Comparison of ENCODE assay signal across 21 cellular contexts in the genomic region with DNA sequence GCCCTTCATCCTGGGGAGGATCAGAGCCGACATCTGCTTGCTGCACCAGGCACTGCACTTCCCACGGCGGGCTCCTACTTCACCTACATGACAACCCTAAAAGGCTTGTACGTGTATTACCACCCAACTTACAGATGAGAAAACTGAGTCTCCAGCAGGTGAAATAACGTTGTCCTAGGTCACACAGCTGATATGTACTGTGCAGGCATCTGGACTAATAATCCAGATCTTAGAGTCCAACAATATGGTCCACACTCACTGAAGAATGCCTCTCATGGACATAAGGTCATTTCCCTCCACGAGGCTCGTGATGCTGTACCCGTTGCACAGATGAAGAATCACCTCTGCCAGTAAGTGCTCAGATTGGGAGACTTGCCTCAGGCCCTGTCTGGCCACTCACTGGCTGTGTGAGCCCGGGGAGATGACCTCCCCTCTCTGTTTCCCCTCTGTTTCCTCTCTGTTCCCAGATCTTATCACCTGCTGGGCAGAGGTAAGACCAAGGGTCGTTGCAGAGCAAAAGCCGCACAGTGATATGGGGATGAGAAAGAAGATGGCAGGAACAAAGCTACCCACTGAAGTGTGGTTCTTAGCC. TPM values are rescaled to one million over a fixed set of nuclear protein-coding genes. Genes with fewer than 3 reads are reported as not detected.
A peak's percentile ranks its signal among the peaks of the same experiment; 100 is the strongest.
DNase-seq lines count a peak whose midpoint lies in the region; ATAC-seq, FAIRE-seq and TF ChIP-seq lines count a peak whose summit lies in the region.
"Had no signal": no experiment of that assay in that cellular context is flagged by ENCODE, and none has a peak within 500 bp of the region (broad histone marks: within the 10 kb centered on the region; RNA-seq: fewer than 3 reads in every experiment).

No MANE protein-coding gene starts in this region.

- intact Hi-C loops in heart left ventricle (cut with DNase I) = no loop called here
- intact Hi-C loops in Right ventricle myocardium superior (cut with DNase I) = no loop called here
- intact Hi-C loops in kidney (cut with DNase I) = no loop called here

- no peaks in the 10 kb centered on the region for H4K20me1 ChIP-seq in MM.1S (ENCODE audit: insufficient read depth, low read length)

- H3K4me3 ChIP-seq in heart left ventricle (no peak overlapping the region), RWPE2 (ENCODE audit: severe bottlenecking) (no peak overlapping the region), kidney (ENCODE audit: low read length in 2 of 2) (no peak overlapping the region), thoracic aorta (no peak overlapping the region), MM.1S (ENCODE audit: low read length) (no peak overlapping the region)
- H3K4me3 ChIP-seq: A549, GM12878 had no signal

- no peaks in the 10 kb centered on the region for H3K79me2 ChIP-seq in MM.1S (ENCODE audit: low read length)

- H3K9ac ChIP-seq in kidney (ENCODE audit: low read length in 2 of 2) = no peak overlapping the region
- no peak overlapping the region for H3K9ac ChIP-seq in MM.1S (ENCODE audit: low read length)

- H3K9me3 Mint-ChIP-seq in immature natural killer cell = no peaks in the 10 kb centered on the region

- H3K27ac Mint-ChIP-seq in immature natural killer cell = no peak overlapping the region

- no peaks in the 10 kb centered on the region for H3F3A ChIP-seq in MM.1S (ENCODE audit: insufficient read depth, low read length)

- 83 to 91% (median 84%) methylated on average over 11 of the region's 11 CpGs for WGBS in heart left ventricle, 4 donors

- peaks cover 0 to 5% (median 4%) of the 10 kb centered on the region in 3 donors for H3K27me3 Mint-ChIP-seq in immature natural killer cell (ENCODE audit: low read depth in 3 of 3)

- FAIRE-seq in kidney (lab: Jason Lieb, UNC) = no peak
- FAIRE-seq: A549, GM12878, GM18507 had no signal

- H3K27ac ChIP-seq in heart left ventricle = peak overlapping the region in 7 of 12 donors; percentile 23 to 81 (median 77)
- no peak overlapping the region for H3K27ac ChIP-seq in RWPE2 (ENCODE audit: poor library complexity, severe bottlenecking)
- no peak overlapping the region for H3K27ac ChIP-seq in kidney (ENCODE audit: low read depth in 2 of 2, low read length in 2 of 2)
- H3K27ac ChIP-seq in thoracic aorta = peak overlapping the region; percentile 55 to 76
- no peak overlapping the region for H3K27ac ChIP-seq in MM.1S (ENCODE audit: low read length)
- H3K27ac ChIP-seq: C4-2B had no signal

- no peaks in the 10 kb centered on the region for H3K27me3 ChIP-seq in heart left ventricle
- H3K27me3 ChIP-seq in RWPE2 (ENCODE audit: insufficient read depth, poor library complexity, severe bottlenecking) = no peaks in the 10 kb centered on the region
- no peaks in the 10 kb centered on the region for H3K27me3 ChIP-seq in thoracic aorta (replicated peaks; ENCODE audit: insufficient read depth)
- H3K27me3 ChIP-seq in MM.1S (replicated peaks; ENCODE audit: insufficient read depth, low read length) = no peaks in the 10 kb centered on the region

- H3K36me3 ChIP-seq in heart left ventricle (peaks cover 2 to 83% (median 76%) of the 10 kb centered on the region in 9 donors), RWPE2 (ENCODE audit: low read depth) (peaks cover 6% of the 10 kb centered on the region), kidney (ENCODE audit: control insufficient read depth in 1 of 2, insufficient read depth in 2 of 2, low read length in 2 of 2) (peaks cover 0 to 2% of the 10 kb centered on the region in 2 donors), thoracic aorta (peaks cover 53% of the 10 kb centered on the region), MM.1S (replicated peaks; ENCODE audit: insufficient read depth, low read length) (no peaks in the 10 kb centered on the region)

- peak in 1 of 5 donors; percentile 23 for DNase-seq in heart left ventricle
- no peak for DNase-seq in Right ventricle myocardium superior
- DNase-seq in RWPE2 (ENCODE audit: low spot score) = peak; percentile 65
- peak; percentile 27 for DNase-seq in kidney
- DNase-seq in thoracic aorta (ENCODE audit: low spot score) = no peak
- DNase-seq in MM.1S = no peak
- no peak for DNase-seq in immature natural killer cell
- DNase-seq: COR-L47, DMS79, KBM-7, NCI-H1048, NCI-H146, NCI-H2081 treated with DMSO at 0.1 percent for 48 hours, NCI-H345, NCI-H69, SHP77 treated with DMSO at 0.1 percent for 48 hours had no signal

- no peak for ATAC-seq in heart left ventricle
- ATAC-seq in Right ventricle myocardium superior (ENCODE audit: poor library complexity) = no peak
- no peak for ATAC-seq in RWPE2 (ENCODE audit: low read depth)
- no peak for ATAC-seq in thoracic aorta (ENCODE audit: insufficient number of reproducible peaks, low FRiP score, low read depth)
- ATAC-seq in HG03565 (IDR thresholded peaks at IDR 0.05; ENCODE audit: unreplicated experiment) = no peak
- ATAC-seq: A549, GM12878 had no signal

- no peaks in the 10 kb centered on the region for H3K9me3 ChIP-seq in heart left ventricle
- no peaks in the 10 kb centered on the region for H3K9me3 ChIP-seq in RWPE2 (ENCODE audit: severe bottlenecking)
- H3K9me3 ChIP-seq in kidney (ENCODE audit: control insufficient read depth in 1 of 2, low read length in 2 of 2) = no peaks in the 10 kb centered on the region
- H3K9me3 ChIP-seq in thoracic aorta = no peaks in the 10 kb centered on the region
- no peaks in the 10 kb centered on the region for H3K9me3 ChIP-seq in MM.1S (replicated peaks; ENCODE audit: insufficient read depth, low read length)
- H3K9me3 ChIP-seq: A549 had no signal

- no peak overlapping the region for H3K4me3 Mint-ChIP-seq in immature natural killer cell

- H3K4me2 ChIP-seq in MM.1S (ENCODE audit: low read depth, low read length) = no peak overlapping the region
- H3K4me2 ChIP-seq: A549 had no signal

- no peak overlapping the region for H2AFZ ChIP-seq in MM.1S (ENCODE audit: low read length)

- no peaks in the 10 kb centered on the region for H3K36me3 Mint-ChIP-seq in immature natural killer cell

- peaks cover 2 to 12% of the 10 kb centered on the region in 2 donors for H3K4me1 Mint-ChIP-seq in immature natural killer cell

- no peaks in the 10 kb centered on the region for H3K9me2 ChIP-seq in MM.1S (replicated peaks; ENCODE audit: insufficient read depth, low read length)

- TF ChIP-seq CTCF in heart left ventricle (IDR thresholded peaks at IDR 0.05) (no peak), RWPE2 (IDR thresholded peaks at IDR 0.05; ENCODE audit: poor library complexity, severe bottlenecking) (no peak), kidney (IDR thresholded peaks at IDR 0.05; ENCODE audit: borderline replicate concordance, extremely low read depth, insufficient read depth) (no peak), thoracic aorta (IDR thresholded peaks at IDR 0.05) (no peak), MM.1S (IDR thresholded peaks at IDR 0.05; ENCODE audit: low read length) (no peak)

- no peak for TF ChIP-seq POLR2A in heart left ventricle (IDR thresholded peaks at IDR 0.05)

- H3K4me1 ChIP-seq in heart left ventricle (peaks cover 6 to 66% (median 30%) of the 10 kb centered on the region in 12 donors), RWPE2 (ENCODE audit: insufficient read depth, poor library complexity, severe bottlenecking) (peaks cover 10% of the 10 kb centered on the region), kidney (ENCODE audit: control insufficient read depth in 1 of 2, insufficient read depth in 1 of 2, low read depth in 1 of 2, low read length in 2 of 2) (peaks cover 10 to 12% of the 10 kb centered on the region in 2 donors), thoracic aorta (ENCODE audit: control insufficient read depth in 1 of 2, low read depth in 2 of 2) (peaks cover 15 to 44% of the 10 kb centered on the region in 2 donors), MM.1S (ENCODE audit: low read length) (no peaks in the 10 kb centered on the region)

RNA-seq across cellular contexts. Expression of gene TGM2, which starts 32.1 kb away (rescaled TPM):
- total RNA-seq in heart left ventricle (1,000 to 10,000 TPM in 1 of 9 donors, 100 to 1,000 TPM in 8; 271 to 1,146 (median 567) TPM), Right ventricle myocardium superior (469 TPM), kidney (611 TPM), thoracic aorta (100 to 1,000 TPM; 371 to 755 TPM)
- polyA plus RNA-seq in heart left ventricle (100 to 1,000 TPM; 211 to 972 TPM), kidney (ENCODE audit: insufficient read depth, low read depth, low replicate concordance) (44.6 TPM), immature natural killer cell (not detected)

Comparison
In these comparisons a context has a peak if more than half of its experiments do, and no peak if none do; other contexts are left out.
1. DNase-seq: peak in RWPE2 (single experiment) and kidney (single experiment); none in Right ventricle myocardium superior (single experiment), thoracic aorta (single experiment), MM.1S (single experiment) and immature natural killer cell (0 of 3).
2. H3K27ac ChIP-seq: peak in heart left ventricle (7 of 12) and thoracic aorta (2 of 2); none in RWPE2 (single experiment), kidney (0 of 2) and MM.1S (single experiment).